ENCODE assay signal across 12 cellular contexts in the genomic region with DNA sequence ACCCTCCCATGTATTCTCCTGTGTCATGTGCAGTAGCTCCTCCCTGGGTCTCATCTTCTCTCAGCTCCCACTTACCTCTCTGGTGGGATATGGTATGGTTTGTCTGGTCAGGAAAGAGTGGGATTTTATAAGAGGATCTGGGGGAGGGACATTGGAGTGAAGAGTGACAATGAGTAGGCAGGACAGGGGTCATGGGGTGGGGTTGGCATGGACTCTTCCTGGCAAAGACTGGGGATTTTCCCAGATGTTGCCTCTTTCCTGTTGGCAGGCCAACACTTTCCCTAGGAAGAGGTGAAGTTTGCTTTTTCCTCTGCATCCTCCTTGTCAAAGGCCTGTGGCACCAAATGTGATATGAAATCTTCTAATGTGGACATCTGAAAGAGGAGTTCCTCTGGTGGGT. TPM values are rescaled to one million over a fixed set of nuclear protein-coding genes. Genes with fewer than 3 reads are reported as not detected.
"Had no signal": no experiment of that assay in that cellular context is flagged by ENCODE, and none has a peak within 500 bp of the region (broad histone marks: within the 10 kb centered on the region; RNA-seq: fewer than 3 reads in every experiment).

A gene (minus strand): TSS at position 101 of the 400 bp plus-strand sequence. CDS start 348 bp downstream, outside the sequence.

- H3K36me3 Mint-ChIP-seq: IgD-negative memory B cell had no signal

- H3K4me1 ChIP-seq: HAP-1 had no signal

- H3K36me3 ChIP-seq: HAP-1 had no signal

- H3K4me3 ChIP-seq: GM23248, HAP-1 had no signal

- H3K27me3 Mint-ChIP-seq: IgD-negative memory B cell had no signal

- ATAC-seq: HCT116, HepG2 had no signal

- H3K4me3 Mint-ChIP-seq: HFFc6, IgD-negative memory B cell had no signal

- H3K27ac ChIP-seq: GM23248, HL-60 had no signal

- FAIRE-seq: HepG2 had no signal

- H3K27ac Mint-ChIP-seq: HFFc6 had no signal

- H3K4me1 Mint-ChIP-seq: IgD-negative memory B cell had no signal

- H3K9me3 ChIP-seq: HAP-1 had no signal

- DNase-seq: GM23248, GOT3, H7, HFFc6, KBM-7 had no signal

RNA-seq across cellular contexts. Expression of the gene that starts here (rescaled TPM):
- total RNA-seq: GM23248, H4, H7, HepG2, HFFc6, HT1080 had no signal
- polyA plus RNA-seq: GM23248, IgD-negative memory B cell had no signal
